22 cellular contexts compared by ENCODE assay signal in genomic region chr14:100018482-100018881, GRCh38. TPM values are rescaled to one million over a fixed set of nuclear protein-coding genes. Genes with fewer than 3 reads are reported as not detected.
DNase-seq lines count a peak whose midpoint lies in the region; ATAC-seq and TF ChIP-seq lines count a peak whose summit lies in the region.
"Had no signal": no experiment of that assay in that cellular context is flagged by ENCODE, and none has a peak within 500 bp of the region (broad histone marks: within the 10 kb centered on the region; RNA-seq: fewer than 3 reads in every experiment).

No MANE protein-coding gene starts in this region.

- H3K9me3 Mint-ChIP-seq in mesothelial cell of epicardium, result peaks cover 7% of the 10 kb centered on the region
- H3K9me3 Mint-ChIP-seq: activated CD4-positive, alpha-beta memory T cell treated with anti-CD3 and anti-CD28 coated beads, Interleukin-2, amount 10 ng/mL, durations not matched to agents 7 days and 5 days; naive thymus-derived CD8-positive, alpha-beta T cell; stimulated activated naive CD8-positive, alpha-beta T cell treated with anti-CD3 and anti-CD28 coated beads, Interleukin-15, Interleukin-2, amounts not matched to agents 100 ng/mL and 50 ng/mL, for 24 hours; T-helper 2 cell treated with Interferon-gamma antibody and Interleukin-4, amounts not matched to agents 5 μg/mL and 100 μg/mL, for 36 hours had no signal

- H4K20me1 ChIP-seq in SK-N-SH (ENCODE audit: insufficient read depth), result no peaks in the 10 kb centered on the region; the same call in 1 of the 2 replicates

- no peak for TF ChIP-seq EP300 in SK-N-SH (IDR thresholded peaks at IDR 0.05; ENCODE audit: borderline replicate concordance in 1 of 2, low read depth in 1 of 2, low read length in 1 of 2)

- ATAC-seq in SK-N-SH treated with all-trans-retinoic acid at 6 μM for 48 hours, result no peak
- no peak for ATAC-seq in HG03520 (IDR thresholded peaks at IDR 0.05; ENCODE audit: unreplicated experiment)
- ATAC-seq in HG03280 (IDR thresholded peaks at IDR 0.05; ENCODE audit: unreplicated experiment), result no peak
- ATAC-seq: gastrocnemius medialis; naive thymus-derived CD8-positive, alpha-beta T cell had no signal

- H3K27me3 ChIP-seq in SK-N-SH (ENCODE audit: insufficient read depth), result no peaks in the 10 kb centered on the region
- no peaks in the 10 kb centered on the region for H3K27me3 ChIP-seq in H7 (ENCODE audit: control insufficient read depth, insufficient read depth, low read length)
- H3K27me3 ChIP-seq: cardiac muscle cell, gastrocnemius medialis, tibial nerve had no signal

- no peak overlapping the region for H3K4me2 ChIP-seq in SK-N-SH

- H3K9me3 ChIP-seq in SK-N-SH, result no peaks in the 10 kb centered on the region
- H3K9me3 ChIP-seq: gastrocnemius medialis, tibial nerve had no signal

- H3K36me3 ChIP-seq in SK-N-SH (replicated peaks in 1 of 2; ENCODE audit: control insufficient read depth in 1 of 2, insufficient read depth in 2 of 2, low read length in 1 of 2), result no peaks in the 10 kb centered on the region
- H3K36me3 ChIP-seq in H7 (replicated peaks; ENCODE audit: control insufficient read depth, insufficient read depth, low read length), result no peaks in the 10 kb centered on the region
- H3K36me3 ChIP-seq: cardiac muscle cell, gastrocnemius medialis, tibial nerve had no signal

- DNase-seq in SK-N-SH, result no peak
- peak; percentile 36 for DNase-seq in ecto neural progenitor cell (ENCODE audit: low spot score)
- DNase-seq in mesothelial cell of epicardium (ENCODE audit: low spot score in 2 of 2, unreplicated experiment in 2 of 2), result no peak
- no peak for DNase-seq in H7
- no peak for DNase-seq in stimulated activated CD4-positive, alpha-beta T cell treated with anti-CD3 and anti-CD28 coated beads, Interleukin-2, amount 100 ng/mL, for 48 hours
- DNase-seq: 8988T; activated CD4-positive, alpha-beta memory T cell treated with anti-CD3 and anti-CD28 coated beads, Interleukin-2, amount 10 ng/mL, durations not matched to agents 7 days and 5 days; activated CD4-positive, CD25-positive, alpha-beta regulatory T cell; activated gamma-delta T cell; activated T-cell treated with anti-CD3 and anti-CD28 coated beads for 4 hours; COR-L47; gastrocnemius medialis; naive thymus-derived CD8-positive, alpha-beta T cell; stimulated activated CD4-positive, alpha-beta T cell treated with anti-CD3 and anti-CD28 coated beads, Interleukin-4, amount 100 ng/mL, for 24 hours had no signal

- peaks cover 57% of the 10 kb centered on the region for H3K4me1 Mint-ChIP-seq in mesothelial cell of epicardium
- H3K4me1 Mint-ChIP-seq: activated CD4-positive, alpha-beta memory T cell treated with anti-CD3 and anti-CD28 coated beads, Interleukin-2, amount 10 ng/mL, durations not matched to agents 7 days and 5 days had no signal

- H3F3A ChIP-seq in SK-N-SH (replicated peaks; ENCODE audit: insufficient read depth), result no peaks in the 10 kb centered on the region

- no peaks in the 10 kb centered on the region for H3K27me3 Mint-ChIP-seq in mesothelial cell of epicardium (ENCODE audit: low read depth)
- H3K27me3 Mint-ChIP-seq: activated CD4-positive, alpha-beta memory T cell treated with anti-CD3 and anti-CD28 coated beads, Interleukin-2, amount 10 ng/mL, durations not matched to agents 7 days and 5 days; B cell; naive thymus-derived CD8-positive, alpha-beta T cell; stimulated activated naive CD8-positive, alpha-beta T cell treated with anti-CD3 and anti-CD28 coated beads, Interleukin-15, Interleukin-2, amounts not matched to agents 100 ng/mL and 50 ng/mL, for 24 hours had no signal

- H3K4me1 ChIP-seq in SK-N-SH (ENCODE audit: control insufficient read depth in 1 of 2, insufficient read depth in 2 of 2, low read depth in 1 of 2, low read length in 1 of 2), result peaks cover 17 to 24% of the 10 kb centered on the region in 2 experiments

- no peak overlapping the region for H3K4me3 ChIP-seq in SK-N-SH (ENCODE audit: low read depth in 2 of 2, low read length in 1 of 2)
- no peak overlapping the region for H3K4me3 ChIP-seq in H7 (ENCODE audit: insufficient read depth, low read depth, low read length)
- H3K4me3 ChIP-seq: cardiac muscle cell, gastrocnemius medialis, tibial nerve had no signal

- peaks cover 17% of the 10 kb centered on the region; the same call in 1 of the 2 replicates for H3K79me2 ChIP-seq in SK-N-SH (ENCODE audit: insufficient read depth)

- CTCF ChIA-PET in SK-N-SH (lab: Yijun Ruan, JAX), result interaction anchor here (1.0 to 3.2 kb wide), 5 partner anchors 12 to 174 kb away, joined by 3 to 15 read pairs (median 4); no protein-coding TSS in a partner anchor

- peak overlapping the region; percentile 95 for H3K27ac Mint-ChIP-seq in mesothelial cell of epicardium
- H3K27ac Mint-ChIP-seq: activated CD4-positive, alpha-beta memory T cell treated with anti-CD3 and anti-CD28 coated beads, Interleukin-2, amount 10 ng/mL, durations not matched to agents 7 days and 5 days; B cell; stimulated activated naive CD8-positive, alpha-beta T cell treated with anti-CD3 and anti-CD28 coated beads, Interleukin-15, Interleukin-2, amounts not matched to agents 100 ng/mL and 50 ng/mL, for 24 hours; T-helper 2 cell treated with Interferon-gamma antibody and Interleukin-4, amounts not matched to agents 5 μg/mL and 100 μg/mL, for 36 hours had no signal

- POLR2A ChIA-PET in SK-N-SH (lab: Yijun Ruan, JAX), result interaction anchor here (0.6 kb wide), 1 partner anchor 13 kb away, joined by 4 read pairs; no protein-coding TSS in a partner anchor

- H3K9me2 ChIP-seq in SK-N-SH, result no peaks in the 10 kb centered on the region

- TF ChIP-seq RAD21 in SK-N-SH (IDR thresholded peaks at IDR 0.05; ENCODE audit: low read length), result no peak

- H2AFZ ChIP-seq in SK-N-SH (ENCODE audit: low read depth), result no peak overlapping the region

- H3K4me3 Mint-ChIP-seq in mesothelial cell of epicardium, result no peak overlapping the region
- H3K4me3 Mint-ChIP-seq: activated CD4-positive, alpha-beta memory T cell treated with anti-CD3 and anti-CD28 coated beads, Interleukin-2, amount 10 ng/mL, durations not matched to agents 7 days and 5 days; B cell; naive thymus-derived CD8-positive, alpha-beta T cell; stimulated activated naive CD8-positive, alpha-beta T cell treated with anti-CD3 and anti-CD28 coated beads, Interleukin-15, Interleukin-2, amounts not matched to agents 100 ng/mL and 50 ng/mL, for 24 hours; T-helper 2 cell treated with Interferon-gamma antibody and Interleukin-4, amounts not matched to agents 5 μg/mL and 100 μg/mL, for 36 hours had no signal

- H3K36me3 Mint-ChIP-seq in mesothelial cell of epicardium, result peaks cover 9% of the 10 kb centered on the region
- H3K36me3 Mint-ChIP-seq: naive thymus-derived CD8-positive, alpha-beta T cell had no signal

- no peak overlapping the region; a peak in 1 of 4 replicates for H3K27ac ChIP-seq in SK-N-SH (ENCODE audit: low read depth in 2 of 2, low read length in 1 of 2)
- H3K27ac ChIP-seq: gastrocnemius medialis, tibial nerve had no signal

- TF ChIP-seq CTCF in SK-N-SH (IDR thresholded peaks at IDR 0.05), result no peak
- TF ChIP-seq CTCF in mesothelial cell of epicardium (IDR thresholded peaks at IDR 0.05; ENCODE audit: unreplicated experiment), result no peak

- H3K9ac ChIP-seq in SK-N-SH, result no peak overlapping the region

- WGBS in SK-N-SH (ENCODE audit: low lambda C conversion rate), result 51% methylated on average over 7 of the region's 8 CpGs

TF ChIP-seq in SK-N-SH, 30 proteins besides CTCF, POLR2A, EP300 and RAD21:
- TF ChIP-seq TEAD4 (IDR thresholded peaks at IDR 0.05; ENCODE audit: borderline replicate concordance, insufficient read depth), result no peak
- no peak for TF ChIP-seq JUND (IDR thresholded peaks at IDR 0.05)
- TF ChIP-seq FOSL2 (IDR thresholded peaks at IDR 0.05; ENCODE audit: borderline replicate concordance, low read depth), result peak; percentile 4; the same call in 1 of the 2 replicates

TF ChIP-seq in SK-N-SH treated with all-trans-retinoic acid at 6 μM for 48 hours, 23 proteins besides CTCF, POLR2A, EP300 and RAD21 (continues in another document):
- TF ChIP-seq ESRRG (CRISPR knock-in tag; IDR thresholded peaks at IDR 0.05), result no peak
- TF ChIP-seq GLIS3 (CRISPR knock-in tag; IDR thresholded peaks at IDR 0.05), result no peak
- TF ChIP-seq TSHZ2 (CRISPR knock-in tag; IDR thresholded peaks at IDR 0.05), result no peak
- no peak for TF ChIP-seq RARB (CRISPR knock-in tag; IDR thresholded peaks at IDR 0.05)
- no peak for TF ChIP-seq SNAI2 (CRISPR knock-in tag; IDR thresholded peaks at IDR 0.05)
- no peak for TF ChIP-seq TCF4 (CRISPR knock-in tag; IDR thresholded peaks at IDR 0.05; ENCODE audit: borderline replicate concordance)
- TF ChIP-seq ZNF565 (CRISPR knock-in tag; conservative IDR thresholded peaks at IDR 0.05; ENCODE audit: low read depth), result no peak
- no peak for TF ChIP-seq BACH2 (CRISPR knock-in tag; IDR thresholded peaks at IDR 0.05; ENCODE audit: borderline replicate concordance)
- no peak for TF ChIP-seq CSDC2 (CRISPR knock-in tag; IDR thresholded peaks at IDR 0.05)
- no peak for TF ChIP-seq OSR1 (CRISPR knock-in tag; IDR thresholded peaks at IDR 0.05)
- no peak for TF ChIP-seq ZNF8 (CRISPR knock-in tag; IDR thresholded peaks at IDR 0.05)

RNA-seq across cellular contexts. Expression of gene EVL, which starts 46.7 kb away (rescaled TPM):
- 34.2 and 36.5 TPM in 2 replicates for polyA plus RNA-seq in SK-N-SH (2012; rRNA removed)
- polyA plus RNA-seq in SK-N-SH (2012; cell fraction: cytosol; rRNA removed), result 21.7 and 28.2 TPM in 2 replicates
- polyA plus RNA-seq in SK-N-SH (2012; cell fraction: nucleus; rRNA removed), result 224 and 260 TPM in 2 replicates
- total RNA-seq in mesothelial cell of epicardium, result 244 to 250 TPM (median 244 TPM) in 3 replicates
- total RNA-seq in H7 (2014; rRNA removed; shearing (Covaris generic)), result 35.9 and 38.9 TPM in 2 replicates
